ENCODE assay signal across 10 cellular contexts in genomic region chr7:77903597-77903996, GRCh38.
DNase-seq lines count a peak whose midpoint lies in the region; ATAC-seq and TF ChIP-seq lines count a peak whose summit lies in the region.
"Had no signal": no experiment of that assay in that cellular context is flagged by ENCODE, and none has a peak within 500 bp of the region (broad histone marks: within the 10 kb centered on the region; RNA-seq: fewer than 3 reads in every experiment).

No MANE protein-coding gene starts in this region.

- H3K27me3 ChIP-seq in DND-41 (ENCODE audit: insufficient read depth, low read length, poor library complexity): no peaks in the 10 kb centered on the region
- H3K27me3 ChIP-seq: neutrophil, upper lobe of left lung had no signal

- 0 out of 2 replicates have a peak, but pooled peaks cover 3% of the 10 kb centered on the region for H4K20me1 ChIP-seq in DND-41 (ENCODE audit: insufficient read depth, low read length)

- TF ChIP-seq CTCF in DND-41 (IDR thresholded peaks at IDR 0.05; ENCODE audit: borderline replicate concordance, extremely low read depth, low read length, poor library complexity, severe bottlenecking): peak; percentile 19

- no peak for DNase-seq in DND-41
- DNase-seq in OCI-M1 (lab: John Stamatoyannopoulos, UW): peak; percentile 74
- DNase-seq in glomerular visceral epithelial cell (ENCODE audit: extremely low spot score): peak; percentile 9
- DNase-seq in cerebellar cortex (ENCODE audit: low spot score): no peak
- no peak for DNase-seq in SKM-1 (lab: John Stamatoyannopoulos, UW; ENCODE audit: unreplicated experiment)
- DNase-seq in DMS79 treated with DMSO at 0.1 percent for 48 hours (lab: John Stamatoyannopoulos, UW): no peak
- no peak for DNase-seq in anterior cingulate cortex (lab: John Stamatoyannopoulos, UW)
- DNase-seq: upper lobe of left lung had no signal

- no peak overlapping the region for H3K27ac ChIP-seq in DND-41 (ENCODE audit: low read length)
- H3K27ac ChIP-seq: neutrophil, upper lobe of left lung had no signal

- no peak overlapping the region for H2AFZ ChIP-seq in DND-41 (ENCODE audit: low read depth, low read length)

- no peaks in the 10 kb centered on the region for H3K4me1 ChIP-seq in DND-41 (ENCODE audit: insufficient read depth, low read length)
- H3K4me1 ChIP-seq: upper lobe of left lung had no signal

- no peak overlapping the region for H3K4me3 ChIP-seq in DND-41 (ENCODE audit: low read depth in 1 of 2, low read length in 2 of 2)
- H3K4me3 ChIP-seq: upper lobe of left lung had no signal

- H3K9ac ChIP-seq in DND-41 (ENCODE audit: low read depth, low read length): no peak overlapping the region

- ATAC-seq in DND-41 (ENCODE audit: insufficient read depth, low read depth) (no peak), GM21367 (IDR thresholded peaks at IDR 0.05; ENCODE audit: unreplicated experiment) (peak; percentile 31)

- peaks cover 28% of the 10 kb centered on the region for H3K36me3 ChIP-seq in DND-41 (ENCODE audit: insufficient read depth, low read length)
- H3K36me3 ChIP-seq: upper lobe of left lung had no signal

- H3K9me3 ChIP-seq in DND-41 (ENCODE audit: insufficient read depth, low read length, severe bottlenecking): no peaks in the 10 kb centered on the region
- H3K9me3 ChIP-seq: neutrophil, upper lobe of left lung had no signal

- H3K79me2 ChIP-seq in DND-41 (ENCODE audit: insufficient read depth, low read length): no peaks in the 10 kb centered on the region

- H3K4me2 ChIP-seq in DND-41 (ENCODE audit: insufficient read depth, low read length): no peak overlapping the region

Comparison
In these comparisons a context has a peak if more than half of its experiments do, and no peak if none do; other contexts are left out.
1. DNase-seq: peak in OCI-M1 (single experiment) and glomerular visceral epithelial cell (single experiment); none in DND-41 (single experiment), cerebellar cortex (single experiment), SKM-1 (single experiment), DMS79 treated with DMSO at 0.1 percent for 48 hours (single experiment) and anterior cingulate cortex (0 of 58).